Comparison of ENCODE assay signal across 19 cellular contexts in the genomic region with DNA sequence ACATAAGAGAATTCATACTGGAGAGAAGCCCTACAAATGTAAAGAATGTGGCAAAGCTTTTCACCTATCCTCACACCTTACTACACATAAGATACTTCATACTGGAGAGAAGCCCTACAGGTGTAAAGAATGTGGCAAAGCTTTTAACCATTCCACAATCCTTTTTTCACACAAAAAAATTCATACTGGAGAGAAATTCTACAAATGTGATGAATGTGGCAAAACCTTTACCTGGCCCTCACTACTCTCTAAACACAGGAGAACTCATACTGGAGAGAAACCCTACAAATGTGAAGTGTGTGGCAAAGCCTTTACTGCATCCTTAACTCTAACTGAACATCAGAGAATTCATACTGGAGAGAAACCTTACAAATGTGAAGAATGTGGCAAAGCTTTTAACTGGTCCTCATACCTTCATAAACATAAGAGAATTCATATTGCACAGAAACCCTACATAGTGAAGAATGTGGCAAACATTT.
"Had no signal": no experiment of that assay in that cellular context is flagged by ENCODE, and none has a peak within 500 bp of the region (broad histone marks: within the 10 kb centered on the region; RNA-seq: fewer than 3 reads in every experiment).

No MANE protein-coding gene starts in this region.

- H3K27me3 Mint-ChIP-seq: dendritic cell treated with granulocyte-macrophage colony-stimulating factor and Interleukin-4, amounts not matched to agents 40 ng/mL and 50 ng/mL, for 4 days; naive thymus-derived CD8-positive, alpha-beta T cell; stimulated activated memory B cell treated with anti-CD40 and anti-IgM and Interleukin-4, amounts not matched to agents 10 μg/mL and 1 μg/mL and 100 μg/mL, for 72 hours; stimulated activated naive CD8-positive, alpha-beta T cell treated with anti-CD3 and anti-CD28 coated beads, Interleukin-15, Interleukin-2, amounts not matched to agents 100 ng/mL and 50 ng/mL, for 24 hours had no signal

- H3K4me1 Mint-ChIP-seq: naive thymus-derived CD8-positive, alpha-beta T cell; stimulated activated memory B cell treated with anti-CD40 and anti-IgM and Interleukin-4, amounts not matched to agents 10 μg/mL and 1 μg/mL and 100 μg/mL, for 72 hours had no signal

- H3K4me3 ChIP-seq: mucosa of descending colon, psoas muscle, spleen had no signal

- H3K27ac ChIP-seq: foreskin keratinocyte, neutrophil, psoas muscle, spleen had no signal

- H3K4me1 ChIP-seq: foreskin keratinocyte, psoas muscle, spleen had no signal

- H3K27ac Mint-ChIP-seq: dendritic cell treated with granulocyte-macrophage colony-stimulating factor and Interleukin-4, amounts not matched to agents 40 ng/mL and 50 ng/mL, for 4 days; naive thymus-derived CD8-positive, alpha-beta T cell; stimulated activated memory B cell treated with anti-CD40 and anti-IgM and Interleukin-4, amounts not matched to agents 10 μg/mL and 1 μg/mL and 100 μg/mL, for 72 hours; stimulated activated naive CD8-positive, alpha-beta T cell treated with anti-CD3 and anti-CD28 coated beads, Interleukin-15, Interleukin-2, amounts not matched to agents 100 ng/mL and 50 ng/mL, for 24 hours had no signal

- DNase-seq: foreskin keratinocyte; kidney; left colon; left ventricle myocardium superior; mucosa of descending colon; naive thymus-derived CD8-positive, alpha-beta T cell; psoas muscle; retina; spleen; stimulated activated CD4-positive, alpha-beta T cell treated with anti-CD3 and anti-CD28 coated beads, Interleukin-15, amount 100 ng/mL, for 24 hours; stimulated activated CD4-positive, alpha-beta T cell treated with anti-CD3 and anti-CD28 coated beads, Interleukin-1b, Interleukin-23, amount 100 ng/mL, for 48 hours; stimulated activated CD4-positive, alpha-beta T cell treated with anti-CD3 and anti-CD28 coated beads, Interleukin-4, amount 100 ng/mL, for 24 hours; substantia nigra; trophoblast cell had no signal

- ATAC-seq: foreskin keratinocyte; left colon; left ventricle myocardium superior; mucosa of descending colon; naive thymus-derived CD8-positive, alpha-beta T cell; psoas muscle; sciatic nerve; stimulated activated memory B cell treated with anti-CD40 and anti-IgM and Interleukin-4, amounts not matched to agents 10 μg/mL and 1 μg/mL and 100 μg/mL, for 72 hours had no signal

- H3K27me3 ChIP-seq: foreskin keratinocyte, neutrophil, spleen had no signal

- H3K36me3 ChIP-seq: neutrophil, spleen had no signal

- H3K4me3 Mint-ChIP-seq: dendritic cell treated with granulocyte-macrophage colony-stimulating factor and Interleukin-4, amounts not matched to agents 40 ng/mL and 50 ng/mL, for 4 days; naive thymus-derived CD8-positive, alpha-beta T cell; stimulated activated memory B cell treated with anti-CD40 and anti-IgM and Interleukin-4, amounts not matched to agents 10 μg/mL and 1 μg/mL and 100 μg/mL, for 72 hours; stimulated activated naive CD8-positive, alpha-beta T cell treated with anti-CD3 and anti-CD28 coated beads, Interleukin-15, Interleukin-2, amounts not matched to agents 100 ng/mL and 50 ng/mL, for 24 hours had no signal
